8 cellular contexts compared by ENCODE assay signal in the genomic region with DNA sequence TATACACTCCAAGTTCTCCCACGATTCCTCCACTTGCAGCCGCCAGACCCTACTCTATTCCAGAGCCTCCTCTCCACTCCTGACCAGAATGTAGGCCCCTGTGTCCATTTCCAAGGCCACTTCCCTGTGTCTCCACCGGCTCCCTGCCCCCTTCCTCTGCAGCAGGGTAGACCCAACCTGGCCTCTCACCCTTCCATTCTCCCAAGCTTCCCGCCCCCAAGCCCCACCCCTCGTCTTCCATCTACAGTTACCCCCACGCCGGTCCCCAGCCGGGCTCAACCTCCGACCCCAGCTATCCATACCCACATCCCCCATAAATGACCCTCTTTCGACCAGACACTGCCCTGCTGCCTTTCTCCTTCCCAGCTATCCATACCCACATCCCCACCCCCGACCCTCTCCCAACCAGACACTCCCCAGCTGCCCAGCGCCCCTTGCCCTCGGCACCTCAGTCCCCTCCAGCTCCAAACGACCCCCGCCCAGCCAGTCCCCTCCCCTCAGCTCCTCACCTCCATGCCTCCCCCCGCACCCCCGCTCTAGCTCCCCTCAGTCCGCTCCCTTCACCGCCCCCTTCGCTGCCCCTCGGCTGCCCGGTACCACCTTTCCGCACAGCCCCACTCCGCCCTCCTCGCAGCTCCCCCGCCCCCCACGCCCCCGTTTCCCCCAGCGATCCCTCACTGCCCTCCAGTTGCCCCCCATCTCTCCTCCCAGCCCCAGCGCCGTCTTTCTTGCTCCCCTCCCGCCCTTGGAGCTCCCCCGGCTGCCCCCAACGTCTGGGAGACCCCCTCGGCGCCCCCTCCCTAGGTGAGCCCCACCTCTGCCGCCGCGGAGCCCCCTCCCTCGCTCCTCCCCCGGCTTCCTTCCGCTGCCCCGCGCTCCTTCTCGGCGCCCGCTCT. TPM values are rescaled to one million over a fixed set of nuclear protein-coding genes. Genes with fewer than 3 reads are reported as not detected.
DNase-seq lines count a peak whose midpoint lies in the region; ATAC-seq and TF ChIP-seq lines count a peak whose summit lies in the region.

No MANE protein-coding gene starts in this region.

- no peak overlapping the region for H2AFZ ChIP-seq in GM23338

- H3K27me3 ChIP-seq in GM23338 (ENCODE audit: insufficient read depth) (no peaks in the 10 kb centered on the region), SJSA1 (replicated peaks) (no peaks in the 10 kb centered on the region)

- H3K4me3 ChIP-seq in GM23338, result peak overlapping the region; percentile 82
- H3K4me3 ChIP-seq in SJSA1, result peak overlapping the region; percentile 90
- peak overlapping the region; percentile 53 to 74 for H3K4me3 ChIP-seq in foreskin fibroblast (ENCODE audit: low read depth in 1 of 2, low read length in 2 of 2)
- peak overlapping the region; percentile 69 for H3K4me3 ChIP-seq in skeletal muscle cell (ENCODE audit: low read depth, low read length)

- DNase-seq in GM23338 (ENCODE audit: low spot score) (peak; percentile 69), SJSA1 (ENCODE audit: low read depth in 1 of 2, low spot score in 2 of 2) (no peak), foreskin fibroblast (no peak), skeletal muscle cell (ENCODE audit: low read depth) (no peak), NCI-H1694 treated with DMSO at 0.1 percent for 48 hours (lab: John Stamatoyannopoulos, UW) (no peak), HEK293T (ENCODE audit: extremely low spot score) (no peak)
- no peak for DNase-seq in activated CD4-positive, alpha-beta T cell treated with anti-CD3 and anti-CD28 coated beads for 1 hour

- ATAC-seq in GM23338, result peak; percentile 64
- no peak for ATAC-seq in HG03442 (IDR thresholded peaks at IDR 0.05; ENCODE audit: unreplicated experiment)

- H3F3A ChIP-seq in GM23338 (replicated peaks; ENCODE audit: low read depth), result no peaks in the 10 kb centered on the region

- no peak overlapping the region for H3K27ac Mint-ChIP-seq in GM23338

- peaks cover 13% of the 10 kb centered on the region for H3K4me1 ChIP-seq in GM23338 (ENCODE audit: insufficient read depth)
- H3K4me1 ChIP-seq in SJSA1 (replicated peaks), result peaks cover 4% of the 10 kb centered on the region

- H3K4me2 ChIP-seq in GM23338, result peak overlapping the region; percentile 66

- CTCF ChIA-PET in HEK293T (lab: Yijun Ruan, JAX), result no interaction called here

- no peaks in the 10 kb centered on the region for H3K9me3 Mint-ChIP-seq in GM23338

- H3K79me2 ChIP-seq in GM23338 (replicated peaks; ENCODE audit: insufficient read depth), result peaks cover 33% of the 10 kb centered on the region

- no peaks in the 10 kb centered on the region for H3K9me3 ChIP-seq in SJSA1 (replicated peaks)

- TF ChIP-seq CTCF in GM23338 (conservative IDR thresholded peaks at IDR 0.05; ENCODE audit: low read depth in 2 of 2), result no peak
- TF ChIP-seq CTCF in foreskin fibroblast (IDR thresholded peaks at IDR 0.05; ENCODE audit: low read depth, low read length), result no peak

- peaks cover 5% of the 10 kb centered on the region for H3K27me3 Mint-ChIP-seq in GM23338 (ENCODE audit: insufficient read depth, low read depth, poor library complexity)

- POLR2A ChIA-PET in HEK293T (lab: Yijun Ruan, JAX), result no interaction called here

- peaks cover 8% of the 10 kb centered on the region; the same call in 1 of the 2 replicates for H4K20me1 ChIP-seq in GM23338 (replicated peaks; ENCODE audit: insufficient read depth)

- no peaks in the 10 kb centered on the region for H3K9me2 ChIP-seq in GM23338 (ENCODE audit: insufficient read depth)

- H3K4me3 Mint-ChIP-seq in GM23338, result peak overlapping the region; percentile 85

- no peaks in the 10 kb centered on the region for H3K36me3 ChIP-seq in GM23338 (ENCODE audit: insufficient read depth)
- peaks cover 6% of the 10 kb centered on the region for H3K36me3 ChIP-seq in SJSA1

- H3K4me1 Mint-ChIP-seq in GM23338, result peaks cover 23% of the 10 kb centered on the region

- peaks cover 8% of the 10 kb centered on the region; the same call in 1 of the 3 replicates for H3K36me3 Mint-ChIP-seq in GM23338 (ENCODE audit: low read depth)

- H3K27ac ChIP-seq in GM23338 (ENCODE audit: low read depth) (0 out of 2 replicates have a peak overlapping the region, but pooled peaks have one; percentile 39), SJSA1 (0 out of 2 replicates have a peak overlapping the region, but pooled peaks have one; percentile 44)

TF ChIP-seq in GM23338, 12 proteins besides CTCF, POLR2A, EP300 and RAD21 (continues in another document):
- TF ChIP-seq CREB1 (CRISPR knock-in tag; IDR thresholded peaks at IDR 0.05; ENCODE audit: low read depth) (no peak), REST (IDR thresholded peaks at IDR 0.05; ENCODE audit: unreplicated experiment) (no peak), STAT1 (IDR thresholded peaks at IDR 0.05; ENCODE audit: unreplicated experiment) (no peak), EZH2phosphoT487 (IDR thresholded peaks at IDR 0.05; ENCODE audit: unreplicated experiment) (no peak), JUNB (IDR thresholded peaks at IDR 0.05; ENCODE audit: unreplicated experiment) (no peak), POLR2AphosphoS5 (IDR thresholded peaks at IDR 0.05; ENCODE audit: low read depth) (no peak), EZH2 (IDR thresholded peaks at IDR 0.05; ENCODE audit: low read depth, unreplicated experiment) (no peak), NANOG (IDR thresholded peaks at IDR 0.05; ENCODE audit: borderline replicate concordance) (no peak)

TF ChIP-seq in HEK293T, 16 proteins besides CTCF, POLR2A, EP300 and RAD21:
- TF ChIP-seq L3MBTL2 (conservative IDR thresholded peaks at IDR 0.05) (no peak), PKNOX1 (IDR thresholded peaks at IDR 0.05) (no peak), FOXK2 (IDR thresholded peaks at IDR 0.05) (no peak), HDGF (IDR thresholded peaks at IDR 0.05; ENCODE audit: borderline replicate concordance) (no peak), ZNF384 (IDR thresholded peaks at IDR 0.05) (no peak), ELF4 (IDR thresholded peaks at IDR 0.05) (no peak), CTBP1 (IDR thresholded peaks at IDR 0.05; ENCODE audit: borderline replicate concordance) (no peak), FOXA1 (IDR thresholded peaks at IDR 0.05) (no peak), ARNT (IDR thresholded peaks at IDR 0.05) (no peak), SP1 (IDR thresholded peaks at IDR 0.05) (no peak), TARDBP (IDR thresholded peaks at IDR 0.05) (no peak), SUZ12 (IDR thresholded peaks at IDR 0.05) (no peak), LEF1 (IDR thresholded peaks at IDR 0.05; ENCODE audit: borderline replicate concordance) (no peak), FOXM1 (IDR thresholded peaks at IDR 0.05; ENCODE audit: borderline replicate concordance) (no peak), BHLHE40 (IDR thresholded peaks at IDR 0.05; ENCODE audit: borderline replicate concordance) (no peak), NFRKB (IDR thresholded peaks at IDR 0.05) (no peak)

RNA-seq across cellular contexts. Expression of gene RAB3B, which starts 0.7 kb away (rescaled TPM):
- total RNA-seq in GM23338 (2014; rRNA removed; shearing (Covaris generic)), result 34.6 and 37.9 TPM in 2 replicates
- polyA plus RNA-seq in GM23338 (2016; fragmentation: Nextera tagmentation; extraction: Ambion mirVana), result 16.3 and 18.3 TPM in 2 replicates
- 20.6 and 31.4 TPM in 2 replicates for total RNA-seq in SJSA1 (2014; rRNA removed; shearing (Covaris generic))

RNA-seq across cellular contexts. Expression of gene KTI12, which starts 43.8 kb away (rescaled TPM):
- total RNA-seq in GM23338 (2014; rRNA removed; shearing (Covaris generic)), result 12.0 and 13.0 TPM in 2 replicates
- 8.7 and 9.5 TPM in 2 replicates for polyA plus RNA-seq in GM23338 (2016; fragmentation: Nextera tagmentation; extraction: Ambion mirVana)
- 19.8 and 34.0 TPM in 2 replicates for total RNA-seq in SJSA1 (2014; rRNA removed; shearing (Covaris generic))
